In genomic region chr19:17942582-17943283, GRCh38 we compare ENCODE assay signal across 24 cellular contexts. TPM values are rescaled to one million over a fixed set of nuclear protein-coding genes. Genes with fewer than 3 reads are reported as not detected.
DNase-seq lines count a peak whose midpoint lies in the region; ATAC-seq and TF ChIP-seq lines count a peak whose summit lies in the region.
"Had no signal": no experiment of that assay in that cellular context is flagged by ENCODE, and none has a peak within 500 bp of the region (broad histone marks: within the 10 kb centered on the region; RNA-seq: fewer than 3 reads in every experiment).

No MANE protein-coding gene starts in this region.

- H4K5ac ChIP-seq in mesendoderm (ENCODE audit: low read length): no peak overlapping the region

- no peaks in the 10 kb centered on the region for H3K4me1 Mint-ChIP-seq in endodermal cell

- no peaks in the 10 kb centered on the region for H3K79me1 ChIP-seq in mesendoderm (ENCODE audit: low read length)

- H3F3A ChIP-seq in SK-N-SH (replicated peaks; ENCODE audit: insufficient read depth): peaks cover 18% of the 10 kb centered on the region

- H3K27me3 Mint-ChIP-seq in endodermal cell (ENCODE audit: insufficient read depth): no peaks in the 10 kb centered on the region

- no peak for TF ChIP-seq EP300 in SK-N-SH (IDR thresholded peaks at IDR 0.05; ENCODE audit: borderline replicate concordance in 1 of 2, low read depth in 1 of 2, low read length in 1 of 2)

- no peak overlapping the region for H2AK5ac ChIP-seq in mesendoderm (ENCODE audit: low read length)

- H3K4me3 ChIP-seq in A673 (ENCODE audit: low read depth, low read length, poor library complexity, severe bottlenecking) (peak overlapping the region; percentile 32), endodermal cell (ENCODE audit: low read length) (no peak overlapping the region), mesendoderm (ENCODE audit: low read length) (no peak overlapping the region), SK-N-SH (ENCODE audit: low read depth in 2 of 2, low read length in 1 of 2) (no peak overlapping the region)
- H3K4me3 ChIP-seq: hepatocyte, smooth muscle cell, tibial nerve had no signal

- no peak overlapping the region for H4K8ac ChIP-seq in mesendoderm (ENCODE audit: low read depth, low read length)

- POLR2A ChIA-PET in A673 (lab: Charles Lee; ENCODE audit: low non-redundant PET): interaction anchor here (0.6 kb wide), 1 partner anchor 422 kb away, joined by 5 read pairs; no protein-coding TSS in a partner anchor
- POLR2A ChIA-PET in SK-N-SH (lab: Yijun Ruan, JAX): no interaction called here

- H3K18ac ChIP-seq in mesendoderm (ENCODE audit: low read length): no peak overlapping the region

- DNase-seq in A673 (ENCODE audit: low spot score) (no peak), NCI-H2171 (lab: John Stamatoyannopoulos, UW) (peak; percentile 61), endodermal cell (peak; percentile 69), mesendoderm (peak; percentile 63), SK-N-SH (no peak)
- no peak for DNase-seq in effector CD4-positive, alpha-beta T cell
- DNase-seq: ACHN; activated CD4-positive, alpha-beta T cell treated with anti-CD3 and anti-CD28 coated beads for 4 hours; activated naive CD4-positive, alpha-beta T cell treated with anti-CD3 and anti-CD28 coated beads, Interleukin-2, amount 50 U/mL, for 16 hours; activated T-cell treated with anti-CD3 and anti-CD28 coated beads, Interleukin-2, amount 50 U/mL, for 72 hours; aorta; foreskin melanocyte; kidney glomerular epithelial cell; MM.1S; NCI-H146; NCI-H526 treated with DMSO at 0.1 percent for 48 hours; stimulated activated naive CD4-positive, alpha-beta T cell treated with Interleukin-2 at 50 U/mL for 16 hours had no signal

- H2AFZ ChIP-seq in SK-N-SH (ENCODE audit: low read depth): no peak overlapping the region
- H2AFZ ChIP-seq: hepatocyte had no signal

- peaks cover 10% of the 10 kb centered on the region for H4K20me1 ChIP-seq in SK-N-SH (ENCODE audit: insufficient read depth)

- H3K9ac ChIP-seq in endodermal cell (ENCODE audit: extremely low read depth, low read length, poor library complexity, severe bottlenecking) (no peak overlapping the region), mesendoderm (ENCODE audit: low read length) (peak overlapping the region; percentile 66), SK-N-SH (no peak overlapping the region)

- H3K9me3 Mint-ChIP-seq in endodermal cell: no peaks in the 10 kb centered on the region
- H3K9me3 Mint-ChIP-seq: activated T-cell treated with anti-CD3 and anti-CD28 coated beads, Interleukin-2, amount 50 U/mL, for 72 hours had no signal

- TSS peak; percentile 87 for BruUV-seq in A673 (replicated peaks; lab: Mats Ljungman, UMichigan)

- no peak overlapping the region for H3K23ac ChIP-seq in mesendoderm (ENCODE audit: low read length)

- H3K79me2 ChIP-seq in mesendoderm (ENCODE audit: control insufficient read depth, insufficient read depth, low read length) (no peaks in the 10 kb centered on the region), SK-N-SH (ENCODE audit: insufficient read depth) (no peaks in the 10 kb centered on the region)
- H3K79me2 ChIP-seq: hepatocyte had no signal

- no peak overlapping the region for H3K27ac Mint-ChIP-seq in endodermal cell
- H3K27ac Mint-ChIP-seq: activated T-cell treated with anti-CD3 and anti-CD28 coated beads, Interleukin-2, amount 50 U/mL, for 72 hours had no signal

- no peak for TF ChIP-seq RAD21 in SK-N-SH (IDR thresholded peaks at IDR 0.05; ENCODE audit: low read length)

- H3K27ac ChIP-seq in A673 (ENCODE audit: low read depth, low read length, poor library complexity, severe bottlenecking) (peak overlapping the region; percentile 42), endodermal cell (ENCODE audit: low read depth, low read length) (no peak overlapping the region), mesendoderm (ENCODE audit: low read depth, low read length) (no peak overlapping the region), SK-N-SH (ENCODE audit: low read depth in 2 of 2, low read length in 1 of 2) (no peak overlapping the region)
- H3K27ac ChIP-seq: C4-2B, hepatocyte, neutrophil, tibial nerve had no signal

- WGBS in endodermal cell (ENCODE audit: insufficient coverage in 1 of 2, insufficient read length in 1 of 2), 2 experiments: 96 to 97% methylated on average over 24 to 41 of the region's 41 CpGs
- WGBS in mesendoderm (ENCODE audit: extremely low coverage, insufficient coverage, low lambda C conversion rate): no CpG with 5 or more reads among the region's 41 CpGs
- 95% methylated on average over 33 of the region's 41 CpGs for WGBS in SK-N-SH (ENCODE audit: low lambda C conversion rate)

- H3K56ac ChIP-seq in mesendoderm (ENCODE audit: low read length): peak overlapping the region; percentile 82

- ATAC-seq in HG03460 (IDR thresholded peaks at IDR 0.05; ENCODE audit: unreplicated experiment): no peak
- no peak for ATAC-seq in GM19397 (IDR thresholded peaks at IDR 0.05; ENCODE audit: unreplicated experiment)
- ATAC-seq: activated T-cell treated with anti-CD3 and anti-CD28 coated beads, Interleukin-2, amount 50 U/mL, for 72 hours had no signal

- TF ChIP-seq CTCF in A673 (conservative IDR thresholded peaks at IDR 0.05; ENCODE audit: low read depth, low read length) (0 out of 2 replicates have a peak, but pooled peaks have one; percentile 11), endodermal cell (conservative IDR thresholded peaks at IDR 0.05) (no peak), SK-N-SH (IDR thresholded peaks at IDR 0.05) (no peak)

- H3K4me1 ChIP-seq in A673 (ENCODE audit: insufficient read depth, low read length, poor library complexity, severe bottlenecking): peaks cover 44% of the 10 kb centered on the region
- no peaks in the 10 kb centered on the region for H3K4me1 ChIP-seq in endodermal cell (ENCODE audit: control insufficient read depth, insufficient read depth, low read length)
- H3K4me1 ChIP-seq in mesendoderm (ENCODE audit: control insufficient read depth, low read depth, low read length): no peaks in the 10 kb centered on the region
- peaks cover 5 to 11% of the 10 kb centered on the region in 2 experiments; a peak in 2 of 4 replicates for H3K4me1 ChIP-seq in SK-N-SH (ENCODE audit: control insufficient read depth in 1 of 2, insufficient read depth in 2 of 2, low read depth in 1 of 2, low read length in 1 of 2)

- H3K4me2 ChIP-seq in mesendoderm (ENCODE audit: low read length): peak overlapping the region; percentile 36
- H3K4me2 ChIP-seq in SK-N-SH: no peak overlapping the region
- H3K4me2 ChIP-seq: hepatocyte, smooth muscle cell had no signal

- H2BK15ac ChIP-seq in mesendoderm (replicated peaks; ENCODE audit: low read depth): no peak overlapping the region

- H3K4ac ChIP-seq in mesendoderm (ENCODE audit: low read depth, low read length): no peak overlapping the region

- H3K27me3 ChIP-seq in A673 (replicated peaks; ENCODE audit: insufficient read depth, low read depth, low read length, poor library complexity): no peaks in the 10 kb centered on the region
- H3K27me3 ChIP-seq in endodermal cell (ENCODE audit: control insufficient read depth, insufficient read depth, low read length, poor library complexity, severe bottlenecking): no peaks in the 10 kb centered on the region
- H3K27me3 ChIP-seq in mesendoderm (ENCODE audit: insufficient read depth, low read length, poor library complexity): no peaks in the 10 kb centered on the region
- no peaks in the 10 kb centered on the region for H3K27me3 ChIP-seq in SK-N-SH (ENCODE audit: insufficient read depth)
- H3K27me3 ChIP-seq: hepatocyte, neutrophil, tibial nerve had no signal

- no peak overlapping the region for H2BK120ac ChIP-seq in mesendoderm (ENCODE audit: low read depth, low read length)

- CTCF ChIA-PET in A673 (lab: Charles Lee): interaction anchor here (0.8 kb wide), 1 partner anchor 10 kb away, joined by 3 read pairs; the partner anchor contains the start of gene CCDC124
- CTCF ChIA-PET in SK-N-SH (lab: Yijun Ruan, JAX): interaction anchor here (0.5 to 21.7 kb wide), 7 partner anchors 8 to 924 kb away, joined by 3 to 464 read pairs (median 4); partner anchors contain the start of genes ARRDC2, CCDC124 and KCNN1

- no peaks in the 10 kb centered on the region for H3K36me3 ChIP-seq in A673 (ENCODE audit: insufficient read depth, low read length, poor library complexity, severe bottlenecking)
- peaks cover 22% of the 10 kb centered on the region for H3K36me3 ChIP-seq in endodermal cell (ENCODE audit: control insufficient read depth, insufficient read depth, low read length)
- peaks cover 2% of the 10 kb centered on the region for H3K36me3 ChIP-seq in mesendoderm (ENCODE audit: control insufficient read depth, insufficient read depth, low read length)
- peaks cover 0 to 2% of the 10 kb centered on the region in 2 experiments for H3K36me3 ChIP-seq in SK-N-SH (replicated peaks in 1 of 2; ENCODE audit: control insufficient read depth in 1 of 2, insufficient read depth in 2 of 2, low read length in 1 of 2)

- H2BK5ac ChIP-seq in mesendoderm (ENCODE audit: low read length): no peak overlapping the region

- H3K9me3 ChIP-seq in A673 (ENCODE audit: low read depth, low read length, poor library complexity, severe bottlenecking) (no peaks in the 10 kb centered on the region), endodermal cell (ENCODE audit: control insufficient read depth, low read length) (no peaks in the 10 kb centered on the region), SK-N-SH (no peaks in the 10 kb centered on the region)
- H3K9me3 ChIP-seq: neutrophil, tibial nerve had no signal

- intact Hi-C loops in A673 (cut with micrococcal nuclease; ENCODE audit: unreplicated experiment): no loop called here

- no peak overlapping the region for H3K4me3 Mint-ChIP-seq in endodermal cell
- H3K4me3 Mint-ChIP-seq: activated T-cell treated with anti-CD3 and anti-CD28 coated beads, Interleukin-2, amount 50 U/mL, for 72 hours had no signal

- peaks cover 23% of the 10 kb centered on the region for H3K36me3 Mint-ChIP-seq in endodermal cell (ENCODE audit: low read depth)

- no peaks in the 10 kb centered on the region for H3K9me2 ChIP-seq in SK-N-SH

TF ChIP-seq in SK-N-SH, 30 proteins besides CTCF, POLR2A, EP300 and RAD21 (continues in another document):
- no peak for TF ChIP-seq FOXM1 (IDR thresholded peaks at IDR 0.05; ENCODE audit: low read depth)
- no peak for TF ChIP-seq SMC3 (IDR thresholded peaks at IDR 0.05; ENCODE audit: low read depth, low read length)

RNA-seq across cellular contexts. Expression of gene CCDC124, which starts 9.9 kb away (rescaled TPM):
- total RNA-seq in A673 (2021) (131 and 135 TPM in 2 replicates), endodermal cell (100 to 1,000 TPM; 129 to 143 TPM)
- 93.5 TPM for polyA plus RNA-seq in endodermal cell (2013, experiment 1 of 2)
- 87.9 TPM for polyA plus RNA-seq in endodermal cell (2013, experiment 2 of 2)
- polyA plus RNA-seq in mesendoderm (2013, experiment 1 of 2): 77.3 TPM
- 80.4 TPM for polyA plus RNA-seq in mesendoderm (2013, experiment 2 of 2)
- polyA plus RNA-seq in SK-N-SH (2012; rRNA removed): 157 and 231 TPM in 2 replicates
- 136 and 171 TPM in 2 replicates for polyA plus RNA-seq in SK-N-SH (2012; cell fraction: cytosol; rRNA removed)
- polyA plus RNA-seq in SK-N-SH (2012; cell fraction: nucleus; rRNA removed): 162 and 202 TPM in 2 replicates

RNA-seq across cellular contexts. Expression of gene KCNN1, which starts 24.2 kb away (rescaled TPM):
- 63.5 and 81.2 TPM in 2 replicates for total RNA-seq in A673 (2021)
- 1 to 10 TPM; 5.8 to 8.2 TPM for total RNA-seq in endodermal cell
- polyA plus RNA-seq in endodermal cell (2013, experiment 1 of 2): 13.1 TPM
- 11.3 TPM for polyA plus RNA-seq in endodermal cell (2013, experiment 2 of 2)
- polyA plus RNA-seq in mesendoderm (2013, experiment 1 of 2): 1.3 TPM
- polyA plus RNA-seq in mesendoderm (2013, experiment 2 of 2): 1.1 TPM
- polyA plus RNA-seq in SK-N-SH (2012; rRNA removed): 2.7 and 3.6 TPM in 2 replicates
- polyA plus RNA-seq in SK-N-SH (2012; cell fraction: cytosol; rRNA removed): 1.6 and 2.7 TPM in 2 replicates
- 3.2 and 4.4 TPM in 2 replicates for polyA plus RNA-seq in SK-N-SH (2012; cell fraction: nucleus; rRNA removed)

Comparison
In these comparisons a context has a peak if more than half of its experiments do, and no peak if none do; other contexts are left out.
1. DNase-seq: peak in NCI-H2171 (single experiment), endodermal cell (single experiment) and mesendoderm (single experiment); none in A673 (single experiment), effector CD4-positive, alpha-beta T cell (single experiment) and SK-N-SH (single experiment).